Comparison of ENCODE assay signal across 4 cellular contexts in the genomic region with DNA sequence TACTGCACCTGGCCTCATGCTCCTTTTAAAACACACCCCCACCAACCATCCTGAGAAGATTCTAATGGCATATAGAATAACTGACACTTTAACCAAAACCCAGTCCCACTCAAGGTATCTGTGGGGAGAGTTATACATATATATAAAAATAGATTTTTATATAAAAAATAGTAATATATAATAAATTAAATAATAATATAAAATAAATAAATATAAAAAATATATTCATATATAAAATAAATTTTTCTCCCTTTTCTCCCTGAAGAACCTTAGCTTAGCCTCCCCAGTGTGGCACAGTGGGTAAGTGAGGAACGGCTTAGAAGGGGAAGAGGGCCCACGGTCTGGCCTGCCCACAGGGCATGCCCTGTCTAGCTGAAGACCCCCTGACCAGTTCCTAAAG.
"Had no signal": no experiment of that assay in that cellular context is flagged by ENCODE, and none has a peak within 500 bp of the region (broad histone marks: within the 10 kb centered on the region; RNA-seq: fewer than 3 reads in every experiment).

No MANE protein-coding gene starts in this region.

- H3K4me3 Mint-ChIP-seq: GM23338, H9 had no signal

- ATAC-seq: GM23338 had no signal

- DNase-seq: H9, HCEC 1CT, IMR-90 had no signal

- H3K27ac Mint-ChIP-seq: GM23338, H9 had no signal

- H3K4me2 ChIP-seq: GM23338 had no signal

- H3K4me3 ChIP-seq: GM23338 had no signal
